In genomic region chr13:62747152-62747551, GRCh38 we compare ENCODE assay signal across 18 cellular contexts.
A peak's percentile ranks its signal among the peaks of the same experiment; 100 is the strongest.
DNase-seq lines count a peak whose midpoint lies in the region; ATAC-seq, FAIRE-seq and TF ChIP-seq lines count a peak whose summit lies in the region.
"Had no signal": no experiment of that assay in that cellular context is flagged by ENCODE, and none has a peak within 500 bp of the region (broad histone marks: within the 10 kb centered on the region; RNA-seq: fewer than 3 reads in every experiment).

No MANE protein-coding gene starts in this region.

- no peaks in the 10 kb centered on the region for H3K79me2 ChIP-seq in DND-41 (ENCODE audit: insufficient read depth, low read length)
- no peaks in the 10 kb centered on the region for H3K79me2 ChIP-seq in HepG2 (ENCODE audit: insufficient read depth, low read length)

- POLR2A ChIA-PET in IMR-90 (lab: Charles Lee; ENCODE audit: unreplicated experiment) (no interaction called here), HepG2 (lab: Yijun Ruan, JAX) (no interaction called here)

- H4K20me1 ChIP-seq in DND-41 (ENCODE audit: insufficient read depth, low read length), result no peaks in the 10 kb centered on the region
- H4K20me1 ChIP-seq in IMR-90 (ENCODE audit: insufficient read depth, low read length), result no peaks in the 10 kb centered on the region
- no peaks in the 10 kb centered on the region for H4K20me1 ChIP-seq in HepG2 (ENCODE audit: insufficient read depth, low read length)

- no peak overlapping the region for H3K23ac ChIP-seq in IMR-90 (ENCODE audit: low read depth, low read length)

- no peak overlapping the region for H3K4me3 Mint-ChIP-seq in stimulated activated memory B cell treated with anti-CD40 and anti-IgM and Interleukin-4, amounts not matched to agents 10 μg/mL and 1 μg/mL and 100 μg/mL, for 72 hours
- H3K4me3 Mint-ChIP-seq: GM23338 had no signal

- H3K4me1 Mint-ChIP-seq in stimulated activated memory B cell treated with anti-CD40 and anti-IgM and Interleukin-4, amounts not matched to agents 10 μg/mL and 1 μg/mL and 100 μg/mL, for 72 hours, result no peaks in the 10 kb centered on the region
- H3K4me1 Mint-ChIP-seq: GM23338 had no signal

- no peak overlapping the region for H3K14ac ChIP-seq in IMR-90 (replicated peaks; ENCODE audit: low read depth, low read length)

- H3K9ac ChIP-seq in DND-41 (ENCODE audit: low read depth, low read length) (no peak overlapping the region), IMR-90 (ENCODE audit: low read depth, low read length) (no peak overlapping the region), HepG2 (ENCODE audit: insufficient read depth, low read depth, low read length) (no peak overlapping the region)

- H4K5ac ChIP-seq in IMR-90 (ENCODE audit: low read depth, low read length), result no peak overlapping the region

- intact Hi-C loops in IMR-90 (cut with micrococcal nuclease), result no loop called here
- intact Hi-C loops in HepG2 (cut with micrococcal nuclease; ENCODE audit: unreplicated experiment), result no loop called here

- no peak overlapping the region for H2BK15ac ChIP-seq in IMR-90 (ENCODE audit: low read depth, low read length)

- H3K9me3 ChIP-seq in DND-41 (ENCODE audit: insufficient read depth, low read length, severe bottlenecking) (no peaks in the 10 kb centered on the region), IMR-90 (ENCODE audit: control insufficient read depth, insufficient read depth, low read length) (no peaks in the 10 kb centered on the region), SJCRH30 (replicated peaks) (no peaks in the 10 kb centered on the region), HepG2 (ENCODE audit: low read length) (no peaks in the 10 kb centered on the region)

- H2AFZ ChIP-seq in DND-41 (ENCODE audit: low read depth, low read length) (peak overlapping the region; percentile 49; the same call in 1 of the 2 replicates), IMR-90 (replicated peaks; ENCODE audit: low read length, poor library complexity) (no peak overlapping the region), HepG2 (ENCODE audit: low read length) (no peak overlapping the region)
- H2AFZ ChIP-seq: GM23338, PC-9 had no signal

- TF ChIP-seq POLR2A in IMR-90 (IDR thresholded peaks at IDR 0.05; ENCODE audit: low read depth, low read length) (no peak), HepG2 (IDR thresholded peaks at IDR 0.05; ENCODE audit: insufficient read depth in 1 of 2, low read depth in 2 of 2, low read length in 2 of 2) (no peak)

- no peak for FAIRE-seq in HepG2 (lab: Jason Lieb, UNC)

- H3K79me1 ChIP-seq in IMR-90 (ENCODE audit: low read depth in 1 of 2, low read length in 2 of 2), result no peaks in the 10 kb centered on the region

- no peak overlapping the region for H3K27ac Mint-ChIP-seq in stimulated activated memory B cell treated with anti-CD40 and anti-IgM and Interleukin-4, amounts not matched to agents 10 μg/mL and 1 μg/mL and 100 μg/mL, for 72 hours
- H3K27ac Mint-ChIP-seq: GM23338 had no signal

- H3K4me2 ChIP-seq in DND-41 (ENCODE audit: insufficient read depth, low read length) (no peak overlapping the region), IMR-90 (ENCODE audit: low read depth, low read length) (no peak overlapping the region), HepG2 (ENCODE audit: low read depth, low read length) (no peak overlapping the region)
- H3K4me2 ChIP-seq: GM23338, PC-9 had no signal

- no peak overlapping the region for H3K4ac ChIP-seq in IMR-90 (ENCODE audit: low read depth, low read length)

- no peaks in the 10 kb centered on the region for H3K36me3 Mint-ChIP-seq in stimulated activated memory B cell treated with anti-CD40 and anti-IgM and Interleukin-4, amounts not matched to agents 10 μg/mL and 1 μg/mL and 100 μg/mL, for 72 hours

- no peaks in the 10 kb centered on the region for H3K4me1 ChIP-seq in DND-41 (ENCODE audit: insufficient read depth, low read length)
- no peaks in the 10 kb centered on the region for H3K4me1 ChIP-seq in IMR-90 (ENCODE audit: control insufficient read depth, insufficient read depth, low read length)
- peaks cover 21% of the 10 kb centered on the region for H3K4me1 ChIP-seq in SJCRH30
- no peaks in the 10 kb centered on the region for H3K4me1 ChIP-seq in HepG2 (ENCODE audit: insufficient read depth, low read length)

- H3K4me3 ChIP-seq in DND-41 (ENCODE audit: low read depth in 1 of 2, low read length in 2 of 2), result no peak overlapping the region
- no peak overlapping the region for H3K4me3 ChIP-seq in IMR-90 (ENCODE audit: insufficient read depth, low read depth, low read length)
- no peak overlapping the region for H3K4me3 ChIP-seq in SJCRH30
- H3K4me3 ChIP-seq in HepG2 (replicated peaks in 1 of 3; ENCODE audit: insufficient read depth in 1 of 3, low read depth in 2 of 3, low read length in 3 of 3), result no peak overlapping the region
- H3K4me3 ChIP-seq: GM23338, PC-9, SK-N-MC had no signal

- no peaks in the 10 kb centered on the region for H3K36me3 ChIP-seq in DND-41 (ENCODE audit: insufficient read depth, low read length)
- no peaks in the 10 kb centered on the region for H3K36me3 ChIP-seq in IMR-90 (ENCODE audit: control insufficient read depth, insufficient read depth, low read length)
- H3K36me3 ChIP-seq in SJCRH30, result no peaks in the 10 kb centered on the region
- H3K36me3 ChIP-seq in HepG2 (replicated peaks in 1 of 2; ENCODE audit: control insufficient read depth in 1 of 2, insufficient read depth in 2 of 2, low read length in 2 of 2), result no peaks in the 10 kb centered on the region

- H3K9me1 ChIP-seq in IMR-90 (ENCODE audit: insufficient read depth, low read length), result no peaks in the 10 kb centered on the region; the same call in 1 of the 2 replicates

- H3K56ac ChIP-seq in IMR-90 (ENCODE audit: extremely low read depth, insufficient read depth, low read length), result no peak overlapping the region

- no peak overlapping the region for H2AK5ac ChIP-seq in IMR-90 (ENCODE audit: low read depth, low read length)

- no peak overlapping the region for H2BK20ac ChIP-seq in IMR-90 (ENCODE audit: low read depth, low read length)

- TF ChIP-seq CTCF in DND-41 (IDR thresholded peaks at IDR 0.05; ENCODE audit: borderline replicate concordance, extremely low read depth, low read length, poor library complexity, severe bottlenecking), result no peak
- no peak for TF ChIP-seq CTCF in IMR-90 (conservative IDR thresholded peaks at IDR 0.05; ENCODE audit: low read depth, low read length)
- no peak for TF ChIP-seq CTCF in HepG2 (CRISPR knock-in tag; IDR thresholded peaks at IDR 0.05)

- no peak for ATAC-seq in DND-41 (ENCODE audit: insufficient read depth, low read depth)
- ATAC-seq in IMR-90 (ENCODE audit: low read depth), result no peak
- no peak for ATAC-seq in stimulated activated memory B cell treated with anti-CD40 and anti-IgM and Interleukin-4, amounts not matched to agents 10 μg/mL and 1 μg/mL and 100 μg/mL, for 72 hours
- no peak for ATAC-seq in GM19397 (IDR thresholded peaks at IDR 0.05; ENCODE audit: unreplicated experiment)
- ATAC-seq in HepG2, result no peak
- ATAC-seq: GM23338 had no signal

- no peak overlapping the region for H3K18ac ChIP-seq in IMR-90 (ENCODE audit: low read depth, low read length)

- DNase-seq in DND-41 (no peak), IMR-90 (peak; percentile 13), SJCRH30 (peak in 1 of 2 experiments; percentile 6), kidney tubule cell (ENCODE audit: low spot score) (peak; percentile 26), AG08396 (ENCODE audit: low spot score) (no peak), HepG2 (ENCODE audit: low spot score) (no peak)
- DNase-seq: DMS153; MV-4-11; NCI-H1417; NCI-H187 treated with DMSO at 0.1 percent for 48 hours; NCI-H446 treated with DMSO at 0.1 percent for 48 hours; NK-92 treated with Interleukin-12 subunit alpha and Interleukin-12 subunit beta, amount 100 ng/mL, for 24 hours had no signal

- in situ Hi-C loops in IMR-90 (cut with MboI; ENCODE audit: low sequenced_read_pairs) (no loop called here), HepG2 (cut with HindIII; ENCODE audit: extremely low pct_ligation_motif_present, low pct_unique_long_range_greater_than_20kb) (no loop called here)

- peaks cover 7% of the 10 kb centered on the region for H3K9me3 Mint-ChIP-seq in stimulated activated memory B cell treated with anti-CD40 and anti-IgM and Interleukin-4, amounts not matched to agents 10 μg/mL and 1 μg/mL and 100 μg/mL, for 72 hours
- H3K9me3 Mint-ChIP-seq: GM23338 had no signal

- no peaks in the 10 kb centered on the region for H3K27me3 Mint-ChIP-seq in stimulated activated memory B cell treated with anti-CD40 and anti-IgM and Interleukin-4, amounts not matched to agents 10 μg/mL and 1 μg/mL and 100 μg/mL, for 72 hours

- no peak overlapping the region for H4K91ac ChIP-seq in IMR-90 (ENCODE audit: insufficient read depth, low read depth, low read length)

- dilution Hi-C loops in IMR-90 (cut with HindIII; ENCODE audit: low sequenced_read_pairs, unreplicated experiment), result no loop called here

- no peak for TF ChIP-seq RAD21 in IMR-90 (IDR thresholded peaks at IDR 0.05; ENCODE audit: low read length)
- TF ChIP-seq RAD21 in HepG2 (CRISPR knock-in tag; IDR thresholded peaks at IDR 0.05), result no peak

- no peak overlapping the region for H2BK5ac ChIP-seq in IMR-90 (ENCODE audit: low read depth, low read length, poor library complexity, severe bottlenecking)

- H4K8ac ChIP-seq in IMR-90 (ENCODE audit: low read depth in 2 of 2, low read length in 2 of 2), result no peak overlapping the region

- no peak for TF ChIP-seq EP300 in HepG2 (IDR thresholded peaks at IDR 0.05; ENCODE audit: low read depth in 2 of 2, low read length in 2 of 2)
- no peak for TF ChIP-seq EP300 in HepG2 (CRISPR knock-in tag; IDR thresholded peaks at IDR 0.05; ENCODE audit: borderline replicate concordance)

- BruUV-seq in IMR-90 (replicated peaks; lab: Mats Ljungman, UMichigan) (no TSS peak), HepG2 (replicated peaks; lab: Mats Ljungman, UMichigan) (no TSS peak)

- H3K27ac ChIP-seq in DND-41 (ENCODE audit: low read length), result no peak overlapping the region
- no peak overlapping the region for H3K27ac ChIP-seq in IMR-90 (ENCODE audit: insufficient read depth, low read length)
- peak overlapping the region; percentile 3; the same call in 1 of the 2 replicates for H3K27ac ChIP-seq in SJCRH30
- H3K27ac ChIP-seq in HepG2 (ENCODE audit: extremely low read length, insufficient read depth, low read length), result no peak overlapping the region
- H3K27ac ChIP-seq: C4-2B, PC-9 had no signal

- WGBS in IMR-90 (ENCODE audit: extremely low coverage in 2 of 2, insufficient read length in 1 of 2), 2 experiments, result no CpG with 5 or more reads among the region's 2 CpGs
- 13% methylated on average over 2 of the region's 2 CpGs for WGBS in HepG2 (ENCODE audit: low lambda C conversion rate)

- no peak overlapping the region for H2BK120ac ChIP-seq in IMR-90 (ENCODE audit: low read depth, low read length)

- no peak overlapping the region for H2AK9ac ChIP-seq in IMR-90 (replicated peaks; ENCODE audit: low read depth, low read length, poor library complexity)

- H3K27me3 ChIP-seq in DND-41 (ENCODE audit: insufficient read depth, low read length, poor library complexity), result no peaks in the 10 kb centered on the region
- no peaks in the 10 kb centered on the region for H3K27me3 ChIP-seq in IMR-90 (ENCODE audit: control insufficient read depth, insufficient read depth, low read length)
- H3K27me3 ChIP-seq in SJCRH30, result no peaks in the 10 kb centered on the region
- H3K27me3 ChIP-seq in HepG2 (ENCODE audit: control insufficient read depth in 1 of 2, insufficient read depth in 2 of 2, low read length in 2 of 2), result no peaks in the 10 kb centered on the region

- CTCF ChIA-PET in IMR-90 (lab: Yijun Ruan, JAX), result no interaction called here
- CTCF ChIA-PET in HepG2 (lab: Yijun Ruan, JAX; ENCODE audit: low intra/inter-chr PET ratio, low total read pairs), result no interaction called here

Comparison
In these comparisons a context has a peak if more than half of its experiments do, and no peak if none do; other contexts are left out.
1. DNase-seq: peak in IMR-90 (single experiment) and kidney tubule cell (single experiment); none in DND-41 (single experiment), AG08396 (single experiment) and HepG2 (single experiment).